ENCODE assay signal across 16 cellular contexts in the genomic region with DNA sequence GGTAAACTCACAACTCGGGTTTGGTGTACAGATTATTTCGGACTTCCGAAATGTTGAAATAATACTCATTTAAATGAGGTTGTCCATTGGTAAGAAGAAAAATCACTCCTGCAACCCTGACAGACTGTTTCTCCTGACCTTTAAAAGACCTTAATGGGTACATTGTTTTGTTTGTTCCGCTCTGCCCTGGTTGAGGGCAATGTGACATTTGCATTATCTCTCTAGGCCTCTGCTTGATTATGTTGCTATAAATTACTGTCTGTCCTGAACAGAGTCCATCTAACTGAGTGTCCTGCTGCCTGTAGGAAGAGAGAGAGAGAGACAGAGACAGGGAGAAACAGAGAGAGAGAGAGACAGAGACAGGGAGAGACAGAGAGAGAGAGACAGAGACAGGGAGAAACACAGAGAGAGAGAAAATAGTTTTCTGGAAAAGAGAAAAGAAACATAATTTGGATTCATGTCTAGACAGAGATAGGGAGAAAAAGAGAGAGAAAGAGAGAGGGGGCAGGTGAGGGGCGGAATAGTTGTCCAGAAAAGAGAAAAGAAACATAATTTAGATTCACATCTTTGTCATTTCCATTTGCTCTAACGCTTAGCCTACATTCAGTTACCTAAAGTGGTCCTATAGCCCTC.
A peak's percentile ranks its signal among the peaks of the same experiment; 100 is the strongest.
DNase-seq lines count a peak whose midpoint lies in the region; ATAC-seq and TF ChIP-seq lines count a peak whose summit lies in the region.
"Had no signal": no experiment of that assay in that cellular context is flagged by ENCODE, and none has a peak within 500 bp of the region (broad histone marks: within the 10 kb centered on the region; RNA-seq: fewer than 3 reads in every experiment).

No MANE protein-coding gene starts in this region.

- no peaks in the 10 kb centered on the region for H3K79me2 ChIP-seq in MM.1S (ENCODE audit: low read length)

- no peak overlapping the region for H4K8ac ChIP-seq in mesenchymal stem cell (ENCODE audit: low read length)

- no peak overlapping the region for H2BK5ac ChIP-seq in mesenchymal stem cell (ENCODE audit: low read depth, low read length, poor library complexity, severe bottlenecking)

- no peaks in the 10 kb centered on the region for H3F3A ChIP-seq in MM.1S (ENCODE audit: insufficient read depth, low read length)

- in situ Hi-C loops in SK-MEL-5 (cut with HindIII; ENCODE audit: low pct_unique_long_range_greater_than_20kb, low sequenced_read_pairs), result no loop called here

- H2BK120ac ChIP-seq in mesenchymal stem cell (ENCODE audit: low read depth, low read length), result no peak overlapping the region

- H4K91ac ChIP-seq in mesenchymal stem cell (ENCODE audit: low read length), result no peak overlapping the region

- H3K4me3 Mint-ChIP-seq in CD4-positive, alpha-beta T cell, result no peak overlapping the region
- H3K4me3 Mint-ChIP-seq: CD14-positive monocyte had no signal

- H3K9me3 Mint-ChIP-seq in CD4-positive, alpha-beta T cell, result peaks cover 2% of the 10 kb centered on the region
- H3K9me3 Mint-ChIP-seq: CD14-positive monocyte had no signal

- H3K4me3 ChIP-seq in mesenchymal stem cell (ENCODE audit: insufficient read depth in 1 of 2, low read depth in 1 of 2, low read length in 2 of 2) (no peak overlapping the region), MM.1S (ENCODE audit: low read length) (no peak overlapping the region), SJCRH30 (no peak overlapping the region)
- H3K4me3 ChIP-seq: A549 had no signal

- peaks cover 5% of the 10 kb centered on the region for H3K9me3 ChIP-seq in CD4-positive, alpha-beta T cell (ENCODE audit: control insufficient read depth, low read length)
- H3K9me3 ChIP-seq in mesenchymal stem cell (ENCODE audit: control insufficient read depth, low read length), result no peaks in the 10 kb centered on the region
- H3K9me3 ChIP-seq in MM.1S (replicated peaks; ENCODE audit: insufficient read depth, low read length), result no peaks in the 10 kb centered on the region
- H3K9me3 ChIP-seq in SJCRH30 (replicated peaks), result no peaks in the 10 kb centered on the region
- H3K9me3 ChIP-seq: A549 had no signal

- H3K79me1 ChIP-seq in mesenchymal stem cell (replicated peaks; ENCODE audit: low read length, poor library complexity, severe bottlenecking), result no peaks in the 10 kb centered on the region

- H3K27ac Mint-ChIP-seq in CD4-positive, alpha-beta T cell, result peak overlapping the region; percentile 96

- H3K9ac ChIP-seq in mesenchymal stem cell (ENCODE audit: low read length) (no peak overlapping the region), MM.1S (ENCODE audit: low read length) (no peak overlapping the region)

- H3K36me3 ChIP-seq in mesenchymal stem cell (ENCODE audit: control insufficient read depth in 1 of 2, insufficient read depth in 2 of 2, low read depth in 1 of 2, low read length in 2 of 2) (no peaks in the 10 kb centered on the region), MM.1S (replicated peaks; ENCODE audit: insufficient read depth, low read length) (no peaks in the 10 kb centered on the region), SJCRH30 (no peaks in the 10 kb centered on the region)

- H3K27me3 Mint-ChIP-seq in CD4-positive, alpha-beta T cell, result no peaks in the 10 kb centered on the region

- H3K4me1 ChIP-seq in mesenchymal stem cell (ENCODE audit: control insufficient read depth, insufficient read depth, low read depth, low read length) (peaks cover 8% of the 10 kb centered on the region), MM.1S (ENCODE audit: low read length) (no peaks in the 10 kb centered on the region), SJCRH30 (no peaks in the 10 kb centered on the region)

- H3K23ac ChIP-seq in mesenchymal stem cell (ENCODE audit: low read length in 2 of 2), result no peak overlapping the region

- 96% methylated on average over 3 of the region's 6 CpGs for WGBS in mesenchymal stem cell

- ATAC-seq in CD4-positive, alpha-beta T cell (ENCODE audit: poor library complexity), result no peak
- ATAC-seq in Right ventricle myocardium superior (ENCODE audit: poor library complexity) (peak; percentile 91), HG02759 (IDR thresholded peaks at IDR 0.05; ENCODE audit: unreplicated experiment) (no peak)
- ATAC-seq: A549 had no signal

- DNase-seq in CD4-positive, alpha-beta T cell, result no peak
- DNase-seq in SK-MEL-5 (ENCODE audit: low read depth, low spot score) (peak; percentile 95), Right ventricle myocardium superior (no peak), mesenchymal stem cell (no peak), MM.1S (no peak), SJCRH30 (no peak)
- no peak for DNase-seq in stimulated activated CD4-positive, alpha-beta T cell treated with anti-CD3 and anti-CD28 coated beads, Interleukin-12 subunit alpha, Interleukin-12 subunit beta, amount 100 ng/mL, for 4 hours
- DNase-seq: DND-41, GDM1, Karpas-422, NCI-H187 treated with DMSO at 0.1 percent for 48 hours, NCI-H446 treated with DMSO at 0.1 percent for 48 hours, NCI-H82 had no signal

- H3K36me3 Mint-ChIP-seq in CD4-positive, alpha-beta T cell (ENCODE audit: low read depth), result peaks cover 38% of the 10 kb centered on the region

- H3K4ac ChIP-seq in mesenchymal stem cell (ENCODE audit: low read depth in 1 of 2, low read length in 2 of 2), result no peak overlapping the region

- no peak for TF ChIP-seq CTCF in CD4-positive, alpha-beta T cell (IDR thresholded peaks at IDR 0.05)
- TF ChIP-seq CTCF in MM.1S (IDR thresholded peaks at IDR 0.05; ENCODE audit: low read length), result no peak

- CTCF ChIA-PET in CD4-positive, alpha-beta T cell (lab: Charles Lee), result interaction anchor here (1.7 kb wide), 1 partner anchor 8 kb away, joined by 5 read pairs; no protein-coding TSS in a partner anchor

- no peak overlapping the region for H2BK12ac ChIP-seq in mesenchymal stem cell (ENCODE audit: low read length in 2 of 2)

- H2BK15ac ChIP-seq in mesenchymal stem cell (ENCODE audit: low read depth, poor library complexity, severe bottlenecking), result no peak overlapping the region

- peaks cover 47% of the 10 kb centered on the region for H3K4me1 Mint-ChIP-seq in CD4-positive, alpha-beta T cell (ENCODE audit: low read depth)

- H3K4me2 ChIP-seq in mesenchymal stem cell (ENCODE audit: low read length, poor library complexity, severe bottlenecking), result no peak overlapping the region
- no peak overlapping the region for H3K4me2 ChIP-seq in MM.1S (ENCODE audit: low read depth, low read length)
- H3K4me2 ChIP-seq: A549 had no signal

- intact Hi-C loops in CD4-positive, alpha-beta T cell (cut with DNase I, micrococcal nuclease), result loop anchor here in 1 of 2 experiments (5.0 to 10.0 kb wide), 2 partner anchors 114 to 119 kb away; no protein-coding TSS in a partner anchor
- intact Hi-C loops in Right ventricle myocardium superior (cut with DNase I), result no loop called here

- POLR2A ChIA-PET in CD4-positive, alpha-beta T cell (lab: Charles Lee), result interaction anchor here (0.7 kb wide), 1 partner anchor 301 kb away, joined by 3 read pairs; no protein-coding TSS in a partner anchor

- no peak overlapping the region for H3K14ac ChIP-seq in mesenchymal stem cell (ENCODE audit: low read length in 2 of 2)

- no peaks in the 10 kb centered on the region for H4K20me1 ChIP-seq in MM.1S (ENCODE audit: insufficient read depth, low read length)

- H2AK5ac ChIP-seq in mesenchymal stem cell (ENCODE audit: low read length, severe bottlenecking), result peak overlapping the region; percentile 16

- no peaks in the 10 kb centered on the region for H3K27me3 ChIP-seq in CD4-positive, alpha-beta T cell (ENCODE audit: control insufficient read depth, insufficient read depth, low read length)
- H3K27me3 ChIP-seq in mesenchymal stem cell (ENCODE audit: control insufficient read depth in 1 of 2, insufficient read depth in 1 of 2, low read length in 2 of 2) (no peaks in the 10 kb centered on the region), MM.1S (replicated peaks; ENCODE audit: insufficient read depth, low read length) (no peaks in the 10 kb centered on the region), SJCRH30 (no peaks in the 10 kb centered on the region)

- no peak overlapping the region for H3K18ac ChIP-seq in mesenchymal stem cell (ENCODE audit: low read depth in 1 of 2, low read length in 2 of 2)

- no peak overlapping the region for H3K27ac ChIP-seq in CD4-positive, alpha-beta T cell (ENCODE audit: low read depth, low read length)
- no peak overlapping the region for H3K27ac ChIP-seq in mesenchymal stem cell (ENCODE audit: low read length, poor library complexity, severe bottlenecking)
- no peak overlapping the region for H3K27ac ChIP-seq in MM.1S (ENCODE audit: low read length)
- no peak overlapping the region for H3K27ac ChIP-seq in SJCRH30

- H2AFZ ChIP-seq in mesenchymal stem cell (ENCODE audit: low read depth, low read length) (no peak overlapping the region), MM.1S (ENCODE audit: low read length) (no peak overlapping the region)

- H3K9me2 ChIP-seq in MM.1S (replicated peaks; ENCODE audit: insufficient read depth, low read length), result no peaks in the 10 kb centered on the region
